ENCODE assay signal across 8 cellular contexts in genomic region chr4:174631901-174632758, GRCh38.
DNase-seq lines count a peak whose midpoint lies in the region; ATAC-seq, FAIRE-seq and TF ChIP-seq lines count a peak whose summit lies in the region.

No MANE protein-coding gene starts in this region.

- H3K4me2 ChIP-seq in GM12878 (ENCODE audit: control insufficient read depth, insufficient read depth), result no peak overlapping the region

- H3K4me3 ChIP-seq in GM12878, result no peak overlapping the region

- H3K4me1 ChIP-seq in GM12878 (ENCODE audit: control insufficient read depth, insufficient read depth, low read length), result no peaks in the 10 kb centered on the region

- H3K79me2 ChIP-seq in GM12878 (ENCODE audit: control insufficient read depth, insufficient read depth, low read length), result no peaks in the 10 kb centered on the region

- ATAC-seq in natural killer cell (peak; percentile 40 to 68 (median 63)), HG02623 (IDR thresholded peaks at IDR 0.05; ENCODE audit: unreplicated experiment) (peak; percentile 79), GM12878 (peak; percentile 83), left colon (peak; percentile 65), HG02840 (IDR thresholded peaks at IDR 0.05; ENCODE audit: low FRiP score, unreplicated experiment) (no peak)
- ATAC-seq in natural killer cell treated with Interleukin-12 subunit alpha and Interleukin-12 subunit beta and Interleukin-15 and Interleukin-18, amount 100 ng/mL, for 72 hours, result no peak

- H3K9me3 ChIP-seq in GM12878 (replicated peaks; ENCODE audit: control insufficient read depth, insufficient read depth, low read length), result no peaks in the 10 kb centered on the region

- no peak overlapping the region for H3K27ac ChIP-seq in GM12878 (ENCODE audit: control insufficient read depth, insufficient read depth)

- POLR2A ChIA-PET in GM12878 (lab: Charles Lee), result no interaction called here

- TF ChIP-seq RAD21 in GM12878 (IDR thresholded peaks at IDR 0.05; ENCODE audit: insufficient read depth, low read depth, low read length), result peak; percentile 77

- no peaks in the 10 kb centered on the region for H3K36me3 ChIP-seq in GM12878 (ENCODE audit: control insufficient read depth in 2 of 2, insufficient read depth in 2 of 2, low read length in 1 of 2)

- no peak for DNase-seq in natural killer cell
- DNase-seq in natural killer cell treated with Interleukin-12 subunit alpha and Interleukin-12 subunit beta and Interleukin-15 and Interleukin-18, amount 100 ng/mL, for 72 hours (ENCODE audit: low spot score), result no peak
- DNase-seq in NCI-H2029 (lab: John Stamatoyannopoulos, UW), result peak; percentile 5
- DNase-seq in GM12878 (ENCODE audit: low read depth, low spot score), result no peak
- DNase-seq in left colon, result no peak
- DNase-seq in activated gamma-delta T cell (lab: John Stamatoyannopoulos, UW), result no peak

- no peak for TF ChIP-seq POLR2A in GM12878 (IDR thresholded peaks at IDR 0.05; ENCODE audit: low read depth, low read length)

- H3K27ac Mint-ChIP-seq in natural killer cell, result no peak overlapping the region
- H3K27ac Mint-ChIP-seq in natural killer cell treated with Interleukin-12 subunit alpha and Interleukin-12 subunit beta and Interleukin-15 and Interleukin-18, amount 100 ng/mL, for 72 hours, result no peak overlapping the region

- no peak overlapping the region for H3K4me3 Mint-ChIP-seq in natural killer cell
- no peak overlapping the region for H3K4me3 Mint-ChIP-seq in natural killer cell treated with Interleukin-12 subunit alpha and Interleukin-12 subunit beta and Interleukin-15 and Interleukin-18, amount 100 ng/mL, for 72 hours

- intact Hi-C loops in natural killer cell (cut with micrococcal nuclease) (loop anchor here (1.0 kb wide), 1 partner anchor 267 kb away; no protein-coding TSS in a partner anchor), GM12878 (cut with micrococcal nuclease; ENCODE audit: unreplicated experiment) (loop anchor here (1.0 to 5.0 kb wide), 3 partner anchors 80 to 267 kb away; partner anchors contain the start of gene HPGD), left colon (cut with DNase I, micrococcal nuclease) (loop anchor here (2.0 to 10.0 kb wide), 3 partner anchors 107 to 267 kb away; partner anchors contain the start of gene HPGD (in 1 of the 2))

- in situ Hi-C loops in GM12878 (cut with MboI), result loop anchor here (10.0 kb wide), 1 partner anchor 267 kb away; no protein-coding TSS in a partner anchor

- no peaks in the 10 kb centered on the region for H3K9me3 Mint-ChIP-seq in natural killer cell
- no peaks in the 10 kb centered on the region for H3K9me3 Mint-ChIP-seq in natural killer cell treated with Interleukin-12 subunit alpha and Interleukin-12 subunit beta and Interleukin-15 and Interleukin-18, amount 100 ng/mL, for 72 hours

- CTCF ChIA-PET in GM12878 (lab: Yijun Ruan, JAX), result interaction anchor here (0.7 to 1.7 kb wide), 13 partner anchors 9 to 273 kb away, joined by 3 to 11 read pairs (median 4); no protein-coding TSS in a partner anchor

- TF ChIP-seq CTCF in natural killer cell (IDR thresholded peaks at IDR 0.05), result peak; percentile 69
- peak; percentile 52 to 62 (median 62); a peak in 5 of 6 replicates for TF ChIP-seq CTCF in GM12878 (IDR thresholded peaks at IDR 0.05 in 2 of 3, conservative IDR thresholded peaks at IDR 0.05 in 1 of 3; ENCODE audit: control insufficient read depth in 2 of 3, extremely low read depth in 1 of 3, insufficient read depth in 1 of 3, low read depth in 3 of 3, low read length in 3 of 3)

- H3K9ac ChIP-seq in GM12878 (ENCODE audit: control insufficient read depth, insufficient read depth, low read length), result no peak overlapping the region

- no peaks in the 10 kb centered on the region; a peak in 1 of 4 replicates for H3K27me3 ChIP-seq in GM12878 (replicated peaks in 1 of 2; ENCODE audit: control insufficient read depth in 2 of 2, insufficient read depth in 2 of 2, low read length in 1 of 2)

- no peaks in the 10 kb centered on the region for H3K27me3 Mint-ChIP-seq in natural killer cell (ENCODE audit: low read depth in 2 of 2)
- no peaks in the 10 kb centered on the region for H3K27me3 Mint-ChIP-seq in natural killer cell treated with Interleukin-12 subunit alpha and Interleukin-12 subunit beta and Interleukin-15 and Interleukin-18, amount 100 ng/mL, for 72 hours

- TF ChIP-seq EP300 in GM12878 (IDR thresholded peaks at IDR 0.05; ENCODE audit: borderline replicate concordance in 1 of 2, control insufficient read depth in 1 of 2, low read depth in 2 of 2, low read length in 2 of 2), result no peak

- no TSS peak for BruUV-seq in GM12878 (replicated peaks; lab: Mats Ljungman, UMichigan)

- no peaks in the 10 kb centered on the region for H4K20me1 ChIP-seq in GM12878 (ENCODE audit: control insufficient read depth, insufficient read depth)

- H2AFZ ChIP-seq in GM12878 (ENCODE audit: control insufficient read depth, low read depth, low read length), result no peak overlapping the region

- no peaks in the 10 kb centered on the region for H3K4me1 Mint-ChIP-seq in natural killer cell
- H3K4me1 Mint-ChIP-seq in natural killer cell treated with Interleukin-12 subunit alpha and Interleukin-12 subunit beta and Interleukin-15 and Interleukin-18, amount 100 ng/mL, for 72 hours (ENCODE audit: low read depth in 2 of 2), result no peaks in the 10 kb centered on the region

- H3K36me3 Mint-ChIP-seq in natural killer cell, result no peaks in the 10 kb centered on the region
- no peaks in the 10 kb centered on the region for H3K36me3 Mint-ChIP-seq in natural killer cell treated with Interleukin-12 subunit alpha and Interleukin-12 subunit beta and Interleukin-15 and Interleukin-18, amount 100 ng/mL, for 72 hours

- RAD21 ChIA-PET in GM12878 (lab: Charles Lee; ENCODE audit: unreplicated experiment), result interaction anchor here (1.5 to 2.3 kb wide), 4 partner anchors 261 to 270 kb away, joined by 6 to 10 read pairs (median 8); no protein-coding TSS in a partner anchor

- 0% methylated on average over 2 of the region's 2 CpGs for WGBS in GM12878 (ENCODE audit: insufficient coverage, insufficient replicate concordance, low lambda C conversion rate, missing lambda C conversion rate)

- FAIRE-seq in GM12878 (lab: Jason Lieb, UNC), result peak; percentile 31

- SMC1A ChIA-PET in GM12878 (lab: Charles Lee; ENCODE audit: uncharacterized antibody, unreplicated experiment), result interaction anchor here (0.8 to 2.1 kb wide), 14 partner anchors 8 to 410 kb away, joined by 3 to 12 read pairs (median 4); no protein-coding TSS in a partner anchor

TF ChIP-seq in GM12878, 131 proteins besides CTCF, POLR2A, EP300 and RAD21:
- TF ChIP-seq ASH2L (IDR thresholded peaks at IDR 0.05; ENCODE audit: borderline replicate concordance, low read depth) (no peak), SMC3 (IDR thresholded peaks at IDR 0.05; ENCODE audit: borderline replicate concordance, low read length) (peak; percentile 88), ZNF384 (IDR thresholded peaks at IDR 0.05; ENCODE audit: borderline replicate concordance, low read depth, low read length) (peak; percentile 38; the same call in 1 of the 2 replicates), RUNX3 (IDR thresholded peaks at IDR 0.05; ENCODE audit: low read length) (0 out of 2 replicates have a peak, but pooled peaks have one; percentile 14)
TF ChIP-seq in GM12878: peak in this region for 3.

Comparison
In these comparisons a context has a peak if more than half of its experiments do, and no peak if none do; other contexts are left out.
1. ATAC-seq: peak in natural killer cell (3 of 3), HG02623 (single experiment), GM12878 (single experiment) and left colon (single experiment); none in natural killer cell treated with Interleukin-12 subunit alpha and Interleukin-12 subunit beta and Interleukin-15 and Interleukin-18, amount 100 ng/mL, for 72 hours (0 of 2) and HG02840 (single experiment).